In genomic region chr16:73746554-73746953, GRCh38 we compare ENCODE assay signal across 25 cellular contexts.
"Had no signal": no experiment of that assay in that cellular context is flagged by ENCODE, and none has a peak within 500 bp of the region (broad histone marks: within the 10 kb centered on the region; RNA-seq: fewer than 3 reads in every experiment).

No MANE protein-coding gene starts in this region.

- H3K4me1 ChIP-seq: neural progenitor cell, parathyroid adenoma, psoas muscle, right lobe of liver, sigmoid colon, stomach, thyroid gland, tibial nerve, upper lobe of left lung, vagina had no signal

- H3K27ac ChIP-seq: neural progenitor cell, ovary, parathyroid adenoma, psoas muscle, right lobe of liver, sigmoid colon, stomach, thoracic aorta, thyroid gland, tibial nerve, upper lobe of left lung, vagina had no signal

- H3K4me2 ChIP-seq: neural progenitor cell had no signal

- H3K36me3 ChIP-seq: neural progenitor cell, ovary, right lobe of liver, sigmoid colon, stomach, thoracic aorta, thyroid gland, tibial nerve, upper lobe of left lung, vagina had no signal

- H2AFZ ChIP-seq: neural progenitor cell, parathyroid adenoma had no signal

- H3K4me3 ChIP-seq: neural progenitor cell, ovary, psoas muscle, right lobe of liver, sigmoid colon, stomach, thoracic aorta, thyroid gland, tibial nerve, upper lobe of left lung, vagina had no signal

- FAIRE-seq: small intestine, urothelium cell line had no signal

- H3K9ac ChIP-seq: neural progenitor cell, parathyroid adenoma had no signal

- H3K79me2 ChIP-seq: parathyroid adenoma had no signal

- DNase-seq: occipital lobe; ovary; posterior cingulate gyrus; psoas muscle; right cardiac atrium; right lobe of liver; sigmoid colon; small intestine; stimulated activated CD4-positive, alpha-beta T cell treated with anti-CD3 and anti-CD28 coated beads, Interleukin-15, amount 100 ng/mL, for 24 hours; stimulated activated CD4-positive, alpha-beta T cell treated with anti-CD3 and anti-CD28 coated beads, Interleukin-2, amount 100 ng/mL, for 24 hours; stimulated activated CD4-positive, alpha-beta T cell treated with anti-CD3 and anti-CD28 coated beads, Interleukin-2, amount 100 ng/mL, for 48 hours; stimulated activated CD4-positive, alpha-beta T cell treated with anti-CD3 and anti-CD28 coated beads, Interleukin-4, amount 100 ng/mL, for 24 hours; stimulated activated naive B cell treated with anti-CD40 and anti-IgM and Interleukin-4, amounts not matched to agents 10 μg/mL and 1 μg/mL and 100 μg/mL, for 72 hours; stimulated activated naive CD4-positive, alpha-beta T cell treated with Interleukin-2 at 50 U/mL for 16 hours; stomach; thyroid gland; trophoblast cell; upper lobe of left lung had no signal

- H3K9me3 ChIP-seq: ovary, psoas muscle, right lobe of liver, sigmoid colon, thoracic aorta, thyroid gland, tibial nerve, upper lobe of left lung, vagina had no signal

- ATAC-seq: psoas muscle; right cardiac atrium; right lobe of liver; stimulated activated effector memory CD8-positive, alpha-beta T cell treated with anti-CD3 and anti-CD28 coated beads, Interleukin-12 subunit alpha, Interleukin-12 subunit beta, amount 100 ng/mL, for 72 hours; stimulated activated naive B cell treated with anti-CD40 and anti-IgM and Interleukin-4, amounts not matched to agents 10 μg/mL and 1 μg/mL and 100 μg/mL, for 72 hours had no signal

- H3K27me3 ChIP-seq: neural progenitor cell, ovary, right lobe of liver, sigmoid colon, stomach, thyroid gland, tibial nerve, upper lobe of left lung, vagina had no signal
